Comparison of ENCODE assay signal across 1 cellular context in the genomic region with DNA sequence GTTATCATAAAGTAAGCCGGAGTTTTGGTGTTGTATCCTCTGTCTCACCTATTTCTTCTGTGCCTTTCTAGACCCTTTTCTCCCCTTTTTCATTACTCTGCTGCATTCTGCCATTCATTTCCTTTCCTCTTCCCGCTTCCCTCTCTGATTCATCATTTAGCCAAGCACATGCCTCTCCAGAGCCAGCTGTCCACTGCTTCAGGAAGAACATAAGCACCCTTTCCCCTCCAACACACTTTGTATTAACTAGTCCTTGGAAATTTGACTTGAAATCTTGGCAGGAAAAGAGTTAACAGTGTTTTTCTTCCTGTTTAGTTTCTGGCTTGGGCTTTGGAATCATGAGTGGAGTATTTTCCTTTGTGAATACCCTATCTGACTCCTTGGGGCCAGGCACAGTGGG.
TF ChIP-seq lines count a peak whose summit lies in the region.

No MANE protein-coding gene starts in this region.

TF ChIP-seq in SK-N-SH treated with all-trans-retinoic acid at 6 μM for 48 hours, 23 proteins besides CTCF, POLR2A, EP300 and RAD21 (continued from another document):
- TF ChIP-seq, protein P1, sequence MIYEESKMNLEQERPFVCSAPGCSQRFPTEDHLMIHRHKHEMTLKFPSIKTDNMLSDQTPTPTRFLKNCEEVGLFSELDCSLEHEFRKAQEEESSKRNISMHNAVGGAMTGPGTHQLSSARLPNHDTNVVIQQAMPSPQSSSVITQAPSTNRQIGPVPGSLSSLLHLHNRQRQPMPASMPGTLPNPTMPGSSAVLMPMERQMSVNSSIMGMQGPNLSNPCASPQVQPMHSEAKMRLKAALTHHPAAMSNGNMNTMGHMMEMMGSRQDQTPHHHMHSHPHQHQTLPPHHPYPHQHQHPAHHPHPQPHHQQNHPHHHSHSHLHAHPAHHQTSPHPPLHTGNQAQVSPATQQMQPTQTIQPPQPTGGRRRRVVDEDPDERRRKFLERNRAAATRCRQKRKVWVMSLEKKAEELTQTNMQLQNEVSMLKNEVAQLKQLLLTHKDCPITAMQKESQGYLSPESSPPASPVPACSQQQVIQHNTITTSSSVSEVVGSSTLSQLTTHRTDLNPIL (CRISPR knock-in tag; IDR thresholded peaks at IDR 0.05; ENCODE audit: low read depth): no peak
- TF ChIP-seq RARB (CRISPR knock-in tag; IDR thresholded peaks at IDR 0.05) (no peak), ZNF565 (CRISPR knock-in tag; conservative IDR thresholded peaks at IDR 0.05; ENCODE audit: low read depth) (no peak), ZNF70 (CRISPR knock-in tag; IDR thresholded peaks at IDR 0.05) (no peak), ARNTL (CRISPR knock-in tag; IDR thresholded peaks at IDR 0.05; ENCODE audit: borderline replicate concordance, low read depth) (no peak), PPARA (CRISPR knock-in tag; IDR thresholded peaks at IDR 0.05; ENCODE audit: borderline replicate concordance) (no peak), BACH2 (CRISPR knock-in tag; IDR thresholded peaks at IDR 0.05; ENCODE audit: borderline replicate concordance) (no peak)
- TF ChIP-seq, protein P2, sequence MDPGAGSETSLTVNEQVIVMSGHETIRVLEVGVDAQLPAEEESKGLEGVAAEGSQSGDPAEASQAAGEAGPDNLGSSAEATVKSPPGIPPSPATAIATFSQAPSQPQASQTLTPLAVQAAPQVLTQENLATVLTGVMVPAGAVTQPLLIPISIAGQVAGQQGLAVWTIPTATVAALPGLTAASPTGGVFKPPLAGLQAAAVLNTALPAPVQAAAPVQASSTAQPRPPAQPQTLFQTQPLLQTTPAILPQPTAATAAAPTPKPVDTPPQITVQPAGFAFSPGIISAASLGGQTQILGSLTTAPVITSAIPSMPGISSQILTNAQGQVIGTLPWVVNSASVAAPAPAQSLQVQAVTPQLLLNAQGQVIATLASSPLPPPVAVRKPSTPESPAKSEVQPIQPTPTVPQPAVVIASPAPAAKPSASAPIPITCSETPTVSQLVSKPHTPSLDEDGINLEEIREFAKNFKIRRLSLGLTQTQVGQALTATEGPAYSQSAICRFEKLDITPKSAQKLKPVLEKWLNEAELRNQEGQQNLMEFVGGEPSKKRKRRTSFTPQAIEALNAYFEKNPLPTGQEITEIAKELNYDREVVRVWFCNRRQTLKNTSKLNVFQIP (CRISPR knock-in tag; IDR thresholded peaks at IDR 0.05; ENCODE audit: borderline replicate concordance, low read depth): no peak
- TF ChIP-seq, protein P3, sequence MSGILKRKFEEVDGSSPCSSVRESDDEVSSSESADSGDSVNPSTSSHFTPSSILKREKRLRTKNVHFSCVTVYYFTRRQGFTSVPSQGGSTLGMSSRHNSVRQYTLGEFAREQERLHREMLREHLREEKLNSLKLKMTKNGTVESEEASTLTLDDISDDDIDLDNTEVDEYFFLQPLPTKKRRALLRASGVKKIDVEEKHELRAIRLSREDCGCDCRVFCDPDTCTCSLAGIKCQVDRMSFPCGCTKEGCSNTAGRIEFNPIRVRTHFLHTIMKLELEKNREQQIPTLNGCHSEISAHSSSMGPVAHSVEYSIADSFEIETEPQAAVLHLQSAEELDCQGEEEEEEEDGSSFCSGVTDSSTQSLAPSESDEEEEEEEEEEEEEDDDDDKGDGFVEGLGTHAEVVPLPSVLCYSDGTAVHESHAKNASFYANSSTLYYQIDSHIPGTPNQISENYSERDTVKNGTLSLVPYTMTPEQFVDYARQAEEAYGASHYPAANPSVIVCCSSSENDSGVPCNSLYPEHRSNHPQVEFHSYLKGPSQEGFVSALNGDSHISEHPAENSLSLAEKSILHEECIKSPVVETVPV (CRISPR knock-in tag; IDR thresholded peaks at IDR 0.05): no peak
- TF ChIP-seq, protein P4, sequence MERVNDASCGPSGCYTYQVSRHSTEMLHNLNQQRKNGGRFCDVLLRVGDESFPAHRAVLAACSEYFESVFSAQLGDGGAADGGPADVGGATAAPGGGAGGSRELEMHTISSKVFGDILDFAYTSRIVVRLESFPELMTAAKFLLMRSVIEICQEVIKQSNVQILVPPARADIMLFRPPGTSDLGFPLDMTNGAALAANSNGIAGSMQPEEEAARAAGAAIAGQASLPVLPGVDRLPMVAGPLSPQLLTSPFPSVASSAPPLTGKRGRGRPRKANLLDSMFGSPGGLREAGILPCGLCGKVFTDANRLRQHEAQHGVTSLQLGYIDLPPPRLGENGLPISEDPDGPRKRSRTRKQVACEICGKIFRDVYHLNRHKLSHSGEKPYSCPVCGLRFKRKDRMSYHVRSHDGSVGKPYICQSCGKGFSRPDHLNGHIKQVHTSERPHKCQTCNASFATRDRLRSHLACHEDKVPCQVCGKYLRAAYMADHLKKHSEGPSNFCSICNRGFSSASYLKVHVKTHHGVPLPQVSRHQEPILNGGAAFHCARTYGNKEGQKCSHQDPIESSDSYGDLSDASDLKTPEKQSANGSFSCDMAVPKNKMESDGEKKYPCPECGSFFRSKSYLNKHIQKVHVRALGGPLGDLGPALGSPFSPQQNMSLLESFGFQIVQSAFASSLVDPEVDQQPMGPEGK (CRISPR knock-in tag; IDR thresholded peaks at IDR 0.05; ENCODE audit: borderline replicate concordance): no peak
